ENCODE assay signal across 24 cellular contexts in genomic region chr20:63322923-63323253, GRCh38. TPM values are rescaled to one million over a fixed set of nuclear protein-coding genes. Genes with fewer than 3 reads are reported as not detected.
DNase-seq lines count a peak whose midpoint lies in the region; ATAC-seq and TF ChIP-seq lines count a peak whose summit lies in the region.
"Had no signal": no experiment of that assay in that cellular context is flagged by ENCODE, and none has a peak within 500 bp of the region (broad histone marks: within the 10 kb centered on the region; RNA-seq: fewer than 3 reads in every experiment).

No MANE protein-coding gene starts in this region.

- ATAC-seq in left ventricle myocardium superior: no peak
- no peak for ATAC-seq in naive thymus-derived CD4-positive, alpha-beta T cell
- ATAC-seq in body of pancreas: no peak

- H3K4me3 Mint-ChIP-seq in T-helper 1 cell treated with Interleukin-12 subunit alpha and Interleukin-12 subunit beta and Interleukin-4 antibody, amounts not matched to agents 30 μg/mL and 1 μg/mL, for 36 hours: no peak overlapping the region
- H3K4me3 Mint-ChIP-seq in naive thymus-derived CD4-positive, alpha-beta T cell: no peak overlapping the region
- H3K4me3 Mint-ChIP-seq: CD4-positive, alpha-beta T cell had no signal

- H3K27me3 ChIP-seq in right atrium auricular region (no peaks in the 10 kb centered on the region), body of pancreas (no peaks in the 10 kb centered on the region)
- H3K27me3 ChIP-seq in naive thymus-derived CD4-positive, alpha-beta T cell (ENCODE audit: control insufficient read depth in 2 of 2, insufficient read depth in 2 of 2, low read length in 2 of 2): no peaks in the 10 kb centered on the region
- H3K27me3 ChIP-seq: BLaER1 had no signal

- whole genome bisulfite sequencing in body of pancreas, 2 donors: 24 to 27% methylated on average over 15 of the region's 15 CpGs

- H3K27ac Mint-ChIP-seq in T-helper 1 cell treated with Interleukin-12 subunit alpha and Interleukin-12 subunit beta and Interleukin-4 antibody, amounts not matched to agents 30 μg/mL and 1 μg/mL, for 36 hours: peak overlapping the region; percentile 26
- no peak overlapping the region for H3K27ac Mint-ChIP-seq in naive thymus-derived CD4-positive, alpha-beta T cell
- H3K27ac Mint-ChIP-seq: CD4-positive, alpha-beta T cell had no signal

- no peaks in the 10 kb centered on the region for H3K36me3 ChIP-seq in right atrium auricular region
- H3K36me3 ChIP-seq in naive thymus-derived CD4-positive, alpha-beta T cell (ENCODE audit: control insufficient read depth in 2 of 3, insufficient read depth in 3 of 3, low read length in 3 of 3): no peaks in the 10 kb centered on the region
- no peaks in the 10 kb centered on the region for H3K36me3 ChIP-seq in body of pancreas (replicated peaks in 1 of 2; ENCODE audit: insufficient read depth in 1 of 2, low read depth in 2 of 2)
- H3K36me3 ChIP-seq: BLaER1 had no signal

- DNase-seq in T-helper 1 cell: no peak
- DNase-seq in cardiac septum (ENCODE audit: low spot score): peak; percentile 44
- no peak for DNase-seq in right atrium auricular region (ENCODE audit: low spot score)
- DNase-seq in left ventricle myocardium superior: peak; percentile 15
- no peak for DNase-seq in naive thymus-derived CD4-positive, alpha-beta T cell
- no peak for DNase-seq in body of pancreas
- DNase-seq: ACHN; CD4-positive, alpha-beta T cell; COR-L47; DMS79 treated with DMSO at 0.1 percent for 48 hours; H7; Karpas-422; MV-4-11; NCI-H1694 treated with DMSO at 0.1 percent for 48 hours; NCI-H2081 treated with DMSO at 0.1 percent for 48 hours; NCI-H2171 treated with DMSO at 0.1 percent for 48 hours; NCI-H524 treated with DMSO at 0.1 percent for 48 hours; OCI-M1; SHP77 had no signal

- H3K36me3 Mint-ChIP-seq in T-helper 1 cell treated with Interleukin-12 subunit alpha and Interleukin-12 subunit beta and Interleukin-4 antibody, amounts not matched to agents 30 μg/mL and 1 μg/mL, for 36 hours (ENCODE audit: low read depth): no peaks in the 10 kb centered on the region
- no peaks in the 10 kb centered on the region for H3K36me3 Mint-ChIP-seq in naive thymus-derived CD4-positive, alpha-beta T cell

- H3K4me1 Mint-ChIP-seq in T-helper 1 cell treated with Interleukin-12 subunit alpha and Interleukin-12 subunit beta and Interleukin-4 antibody, amounts not matched to agents 30 μg/mL and 1 μg/mL, for 36 hours (ENCODE audit: low read depth): peaks cover 3% of the 10 kb centered on the region
- peaks cover 0 to 12% (median 4%) of the 10 kb centered on the region in 7 donors for H3K4me1 Mint-ChIP-seq in naive thymus-derived CD4-positive, alpha-beta T cell

- no peak overlapping the region for H3K4me3 ChIP-seq in right atrium auricular region
- H3K4me3 ChIP-seq in naive thymus-derived CD4-positive, alpha-beta T cell (ENCODE audit: low read length): no peak overlapping the region
- no peak overlapping the region for H3K4me3 ChIP-seq in body of pancreas
- H3K4me3 ChIP-seq: BLaER1 had no signal

- no peaks in the 10 kb centered on the region for H3K9me3 Mint-ChIP-seq in T-helper 1 cell treated with Interleukin-12 subunit alpha and Interleukin-12 subunit beta and Interleukin-4 antibody, amounts not matched to agents 30 μg/mL and 1 μg/mL, for 36 hours
- H3K9me3 Mint-ChIP-seq in naive thymus-derived CD4-positive, alpha-beta T cell: peaks cover 0 to 3% (median 0%) of the 10 kb centered on the region in 11 donors
- H3K9me3 Mint-ChIP-seq: CD4-positive, alpha-beta T cell had no signal

- CTCF ChIA-PET in naive thymus-derived CD4-positive, alpha-beta T cell (lab: Charles Lee): no interaction called here

- intact Hi-C loops in cardiac septum (cut with DNase I): no loop called here
- intact Hi-C loops in left ventricle myocardium superior (cut with micrococcal nuclease): no loop called here
- intact Hi-C loops in naive thymus-derived CD4-positive, alpha-beta T cell (cut with micrococcal nuclease): no loop called here
- intact Hi-C loops in body of pancreas (cut with DNase I): no loop called here

- TF ChIP-seq CTCF in right atrium auricular region (IDR thresholded peaks at IDR 0.05) (no peak), body of pancreas (IDR thresholded peaks at IDR 0.05) (no peak)

- H3K9me3 ChIP-seq in right atrium auricular region (no peaks in the 10 kb centered on the region), body of pancreas (no peaks in the 10 kb centered on the region)
- no peaks in the 10 kb centered on the region for H3K9me3 ChIP-seq in naive thymus-derived CD4-positive, alpha-beta T cell (ENCODE audit: control insufficient read depth in 2 of 3, low read length in 3 of 3)
- H3K9me3 ChIP-seq: BLaER1 had no signal

- no peak overlapping the region for H3K27ac ChIP-seq in right atrium auricular region
- peak overlapping the region; percentile 44 for H3K27ac ChIP-seq in temporal lobe (ENCODE audit: low read depth, low read length)
- H3K27ac ChIP-seq in naive thymus-derived CD4-positive, alpha-beta T cell (ENCODE audit: low read depth, low read length): no peak overlapping the region
- no peak overlapping the region for H3K27ac ChIP-seq in body of pancreas
- H3K27ac ChIP-seq: 22Rv1, BLaER1 had no signal

- POLR2A ChIA-PET in naive thymus-derived CD4-positive, alpha-beta T cell (lab: Charles Lee): no interaction called here

- no peak for TF ChIP-seq POLR2A in body of pancreas (IDR thresholded peaks at IDR 0.05)

- no peaks in the 10 kb centered on the region for H3K27me3 Mint-ChIP-seq in T-helper 1 cell treated with Interleukin-12 subunit alpha and Interleukin-12 subunit beta and Interleukin-4 antibody, amounts not matched to agents 30 μg/mL and 1 μg/mL, for 36 hours (ENCODE audit: low read depth)
- H3K27me3 Mint-ChIP-seq in naive thymus-derived CD4-positive, alpha-beta T cell: peaks cover 0 to 4% (median 4%) of the 10 kb centered on the region in 5 donors

- H3K4me1 ChIP-seq in right atrium auricular region (peaks cover 0 to 25% of the 10 kb centered on the region in 2 donors), body of pancreas (no peaks in the 10 kb centered on the region)
- H3K4me1 ChIP-seq in naive thymus-derived CD4-positive, alpha-beta T cell (ENCODE audit: control insufficient read depth in 2 of 2, insufficient read depth in 2 of 2, low read length in 2 of 2): peaks cover 7 to 13% of the 10 kb centered on the region in 2 donors

RNA-seq across cellular contexts. Expression of gene COL20A1, which starts 29.9 kb away (rescaled TPM):
- 0.22 TPM for total RNA-seq in cardiac septum
- total RNA-seq in right atrium auricular region: not detected
- not detected for total RNA-seq in left ventricle myocardium superior
- 7.4 TPM for total RNA-seq in temporal lobe
- total RNA-seq in naive thymus-derived CD4-positive, alpha-beta T cell: under 1 TPM in 1 of 5 experiments, not detected in 4; 0.08 TPM
- polyA plus RNA-seq in naive thymus-derived CD4-positive, alpha-beta T cell: not detected
- total RNA-seq in body of pancreas: not detected
- total RNA-seq: M059J had no signal

RNA-seq across cellular contexts. Expression of gene CHRNA4, which starts 38.3 kb away (rescaled TPM):
- 0.16 TPM for total RNA-seq in cardiac septum
- total RNA-seq in right atrium auricular region: not detected
- 1.8 TPM for total RNA-seq in left ventricle myocardium superior
- total RNA-seq in temporal lobe: 22.4 TPM
- not detected for total RNA-seq in naive thymus-derived CD4-positive, alpha-beta T cell
- not detected for polyA plus RNA-seq in naive thymus-derived CD4-positive, alpha-beta T cell
- not detected for total RNA-seq in body of pancreas
- total RNA-seq: CD4-positive, alpha-beta T cell; M059J had no signal

RNA-seq across cellular contexts. Expression of gene ARFGAP1, which starts 50.3 kb away (rescaled TPM):
- 49.5 TPM for total RNA-seq in cardiac septum
- 10 to 100 TPM; 19.1 to 20.7 TPM for total RNA-seq in right atrium auricular region
- total RNA-seq in left ventricle myocardium superior: 30.9 TPM
- total RNA-seq in temporal lobe: 28.5 TPM
- total RNA-seq in naive thymus-derived CD4-positive, alpha-beta T cell: 100 to 1,000 TPM in 4 of 5 experiments, 10 to 100 TPM in 1; 90.6 to 119 (median 107) TPM
- 10 to 100 TPM; 15.9 to 24.4 TPM for polyA plus RNA-seq in naive thymus-derived CD4-positive, alpha-beta T cell
- total RNA-seq in body of pancreas: 100 to 1,000 TPM in 1 of 2 donors, 10 to 100 TPM in 1; 52.7 to 162 TPM

Comparison
In these comparisons a context has a peak if more than half of its experiments do, and no peak if none do; other contexts are left out.
1. DNase-seq: peak in cardiac septum (single experiment) and left ventricle myocardium superior (single experiment); none in T-helper 1 cell (0 of 5), right atrium auricular region (single experiment), naive thymus-derived CD4-positive, alpha-beta T cell (0 of 9) and body of pancreas (0 of 4).